In genomic region chr6:109372070-109372585, GRCh38 we compare ENCODE assay signal across 18 cellular contexts. TPM values are rescaled to one million over a fixed set of nuclear protein-coding genes. Genes with fewer than 3 reads are reported as not detected.
DNase-seq lines count a peak whose midpoint lies in the region; ATAC-seq, FAIRE-seq and TF ChIP-seq lines count a peak whose summit lies in the region.
"Had no signal": no experiment of that assay in that cellular context is flagged by ENCODE, and none has a peak within 500 bp of the region (broad histone marks: within the 10 kb centered on the region; RNA-seq: fewer than 3 reads in every experiment).

No MANE protein-coding gene starts in this region.

- no peak for TF ChIP-seq POLR2A in breast epithelium (IDR thresholded peaks at IDR 0.05)

- no peaks in the 10 kb centered on the region for H3K9me3 ChIP-seq in breast epithelium
- no peaks in the 10 kb centered on the region for H3K9me3 ChIP-seq in endocrine pancreas (ENCODE audit: control insufficient read depth, low read length)
- H3K9me3 ChIP-seq: heart right ventricle, Peyer's patch had no signal

- H3K9me3 Mint-ChIP-seq in MCF 10A (ENCODE audit: unreplicated experiment) (peaks cover 7% of the 10 kb centered on the region), chondrocyte (ENCODE audit: low read depth) (no peaks in the 10 kb centered on the region)
- no peaks in the 10 kb centered on the region for H3K9me3 Mint-ChIP-seq in T-helper 2 cell treated with Interferon-gamma antibody and Interleukin-4, amounts not matched to agents 5 μg/mL and 100 μg/mL, for 36 hours
- H3K9me3 Mint-ChIP-seq in stimulated activated memory B cell treated with anti-CD40 and anti-IgM and Interleukin-4, amounts not matched to agents 10 μg/mL and 1 μg/mL and 100 μg/mL, for 72 hours, result no peaks in the 10 kb centered on the region
- H3K9me3 Mint-ChIP-seq: activated CD4-positive, alpha-beta T cell treated with anti-CD3 and anti-CD28 coated beads, Interleukin-2, amount 10 ng/mL, durations not matched to agents 7 days and 5 days; type B pancreatic cell had no signal

- no peak overlapping the region for H3K27ac ChIP-seq in breast epithelium
- H3K27ac ChIP-seq: Peyer's patch had no signal

- TF ChIP-seq CTCF in MCF 10A (IDR thresholded peaks at IDR 0.05; ENCODE audit: unreplicated experiment), result no peak
- TF ChIP-seq CTCF in breast epithelium (IDR thresholded peaks at IDR 0.05), result no peak
- TF ChIP-seq CTCF in chondrocyte (IDR thresholded peaks at IDR 0.05), result no peak

- no peak for ATAC-seq in stimulated activated memory B cell treated with anti-CD40 and anti-IgM and Interleukin-4, amounts not matched to agents 10 μg/mL and 1 μg/mL and 100 μg/mL, for 72 hours
- ATAC-seq: heart right ventricle, left cardiac atrium had no signal

- peaks cover 19% of the 10 kb centered on the region for H3K4me1 Mint-ChIP-seq in MCF 10A (ENCODE audit: insufficient read depth, unreplicated experiment)
- H3K4me1 Mint-ChIP-seq in T-helper 2 cell treated with Interferon-gamma antibody and Interleukin-4, amounts not matched to agents 5 μg/mL and 100 μg/mL, for 36 hours (ENCODE audit: low read depth), result peaks cover 53% of the 10 kb centered on the region
- H3K4me1 Mint-ChIP-seq in stimulated activated memory B cell treated with anti-CD40 and anti-IgM and Interleukin-4, amounts not matched to agents 10 μg/mL and 1 μg/mL and 100 μg/mL, for 72 hours, result peaks cover 44% of the 10 kb centered on the region
- peaks cover 25% of the 10 kb centered on the region for H3K4me1 Mint-ChIP-seq in chondrocyte (ENCODE audit: low read depth)

- no peak for FAIRE-seq in urothelium cell line (lab: Jason Lieb, UNC)

- DNase-seq in MCF 10A (ENCODE audit: unreplicated experiment) (no peak), breast epithelium (ENCODE audit: low spot score in 2 of 2) (no peak), chondrocyte (ENCODE audit: low spot score) (no peak), DMS53 treated with DMSO at 0.1 percent for 48 hours (lab: John Stamatoyannopoulos, UW; ENCODE audit: unreplicated experiment) (no peak), urothelium cell line (ENCODE audit: low spot score) (no peak)
- no peak for DNase-seq in T-helper 2 cell treated with Interferon-gamma antibody and Interleukin-4, amounts not matched to agents 5 μg/mL and 100 μg/mL, for 36 hours (ENCODE audit: low spot score)
- DNase-seq: activated CD4-positive, alpha-beta T cell treated with anti-CD3 and anti-CD28 coated beads, Interleukin-2, amount 10 ng/mL, durations not matched to agents 7 days and 5 days; central memory CD4-positive, alpha-beta T cell; DND-41; erythroblast; heart right ventricle; IMR-90; left cardiac atrium; NCI-H510A; Peyer's patch had no signal

- H3K27me3 Mint-ChIP-seq in MCF 10A (ENCODE audit: insufficient read depth, unreplicated experiment), result no peaks in the 10 kb centered on the region
- no peaks in the 10 kb centered on the region for H3K27me3 Mint-ChIP-seq in T-helper 2 cell treated with Interferon-gamma antibody and Interleukin-4, amounts not matched to agents 5 μg/mL and 100 μg/mL, for 36 hours (ENCODE audit: low read depth)
- no peaks in the 10 kb centered on the region for H3K27me3 Mint-ChIP-seq in stimulated activated memory B cell treated with anti-CD40 and anti-IgM and Interleukin-4, amounts not matched to agents 10 μg/mL and 1 μg/mL and 100 μg/mL, for 72 hours
- no peaks in the 10 kb centered on the region for H3K27me3 Mint-ChIP-seq in chondrocyte (ENCODE audit: low read depth)
- H3K27me3 Mint-ChIP-seq: activated CD4-positive, alpha-beta T cell treated with anti-CD3 and anti-CD28 coated beads, Interleukin-2, amount 10 ng/mL, durations not matched to agents 7 days and 5 days; type B pancreatic cell had no signal

- BruUV-seq in MCF 10A (replicated peaks; lab: Mats Ljungman, UMichigan), result no TSS peak

- no peak overlapping the region for H3K4me3 Mint-ChIP-seq in MCF 10A (ENCODE audit: unreplicated experiment)
- H3K4me3 Mint-ChIP-seq in T-helper 2 cell treated with Interferon-gamma antibody and Interleukin-4, amounts not matched to agents 5 μg/mL and 100 μg/mL, for 36 hours, result peak overlapping the region; percentile 40
- H3K4me3 Mint-ChIP-seq in stimulated activated memory B cell treated with anti-CD40 and anti-IgM and Interleukin-4, amounts not matched to agents 10 μg/mL and 1 μg/mL and 100 μg/mL, for 72 hours, result no peak overlapping the region
- H3K4me3 Mint-ChIP-seq in chondrocyte (ENCODE audit: unreplicated experiment), result no peak overlapping the region
- H3K4me3 Mint-ChIP-seq: activated CD4-positive, alpha-beta T cell treated with anti-CD3 and anti-CD28 coated beads, Interleukin-2, amount 10 ng/mL, durations not matched to agents 7 days and 5 days; type B pancreatic cell had no signal

- POLR2A ChIA-PET in MCF 10A (lab: Yijun Ruan, JAX), result interaction anchor here (1.2 kb wide), 1 partner anchor 11 kb away, joined by 5 read pairs; the partner anchor contains the start of gene CD164

- H3K36me3 ChIP-seq in breast epithelium (no peaks in the 10 kb centered on the region), endocrine pancreas (ENCODE audit: control insufficient read depth, insufficient read depth, low read length) (peaks cover 8% of the 10 kb centered on the region)

- H3K36me3 Mint-ChIP-seq in MCF 10A (ENCODE audit: insufficient read depth, unreplicated experiment) (peaks cover 80% of the 10 kb centered on the region), chondrocyte (ENCODE audit: low read depth) (peaks cover 36% of the 10 kb centered on the region)
- H3K36me3 Mint-ChIP-seq in T-helper 2 cell treated with Interferon-gamma antibody and Interleukin-4, amounts not matched to agents 5 μg/mL and 100 μg/mL, for 36 hours (ENCODE audit: low read depth), result peaks cover 81% of the 10 kb centered on the region
- peaks cover 59% of the 10 kb centered on the region for H3K36me3 Mint-ChIP-seq in stimulated activated memory B cell treated with anti-CD40 and anti-IgM and Interleukin-4, amounts not matched to agents 10 μg/mL and 1 μg/mL and 100 μg/mL, for 72 hours

- CTCF ChIA-PET in MCF 10A (lab: Yijun Ruan, JAX), result interaction anchor here (2.5 kb wide), 1 partner anchor 11 kb away, joined by 15 read pairs; the partner anchor contains the start of gene CD164

- H3K4me1 ChIP-seq in breast epithelium (no peaks in the 10 kb centered on the region), endocrine pancreas (ENCODE audit: control insufficient read depth, insufficient read depth, low read length) (peaks cover 24% of the 10 kb centered on the region)
- H3K4me1 ChIP-seq: Peyer's patch had no signal

- intact Hi-C loops in MCF 10A (cut with micrococcal nuclease) (no loop called here), breast epithelium (cut with DNase I; ENCODE audit: low total_unique reads) (no loop called here)

- H3K27me3 ChIP-seq in breast epithelium, result no peaks in the 10 kb centered on the region
- H3K27me3 ChIP-seq in endocrine pancreas (ENCODE audit: control insufficient read depth, insufficient read depth, low read length), result no peaks in the 10 kb centered on the region
- H3K27me3 ChIP-seq: heart right ventricle, Peyer's patch had no signal

- H3K9ac ChIP-seq in endocrine pancreas (ENCODE audit: control insufficient read depth, insufficient read depth, low read length), result no peak overlapping the region

- H3K4me3 ChIP-seq in breast epithelium, result no peak overlapping the region
- peak overlapping the region; percentile 24 for H3K4me3 ChIP-seq in endocrine pancreas (ENCODE audit: control insufficient read depth, insufficient read depth, low read length)
- H3K4me3 ChIP-seq: heart right ventricle, Peyer's patch had no signal

- H3K27ac Mint-ChIP-seq in MCF 10A (ENCODE audit: low read depth, unreplicated experiment) (peak overlapping the region; percentile 17), chondrocyte (ENCODE audit: unreplicated experiment) (no peak overlapping the region)
- peak overlapping the region; percentile 54 for H3K27ac Mint-ChIP-seq in T-helper 2 cell treated with Interferon-gamma antibody and Interleukin-4, amounts not matched to agents 5 μg/mL and 100 μg/mL, for 36 hours
- peak overlapping the region; percentile 71 for H3K27ac Mint-ChIP-seq in stimulated activated memory B cell treated with anti-CD40 and anti-IgM and Interleukin-4, amounts not matched to agents 10 μg/mL and 1 μg/mL and 100 μg/mL, for 72 hours
- H3K27ac Mint-ChIP-seq: activated CD4-positive, alpha-beta T cell treated with anti-CD3 and anti-CD28 coated beads, Interleukin-2, amount 10 ng/mL, durations not matched to agents 7 days and 5 days; type B pancreatic cell had no signal

RNA-seq across cellular contexts. Expression of gene CD164, which starts 10.1 kb away (rescaled TPM):
- total RNA-seq in MCF 10A (2022), result 156 and 172 TPM in 2 replicates
- total RNA-seq in breast epithelium, result 100 to 1,000 TPM; 186 to 302 (median 238) TPM
- 240 to 273 TPM (median 259 TPM) in 3 replicates for total RNA-seq in chondrocyte
